Comparison of ENCODE assay signal across 17 cellular contexts in genomic region chr2:163753721-163754120, GRCh38. TPM values are rescaled to one million over a fixed set of nuclear protein-coding genes. Genes with fewer than 3 reads are reported as not detected.
DNase-seq lines count a peak whose midpoint lies in the region; ATAC-seq and TF ChIP-seq lines count a peak whose summit lies in the region.
"Had no signal": no experiment of that assay in that cellular context is flagged by ENCODE, and none has a peak within 500 bp of the region (broad histone marks: within the 10 kb centered on the region; RNA-seq: fewer than 3 reads in every experiment).

No MANE protein-coding gene starts in this region.

- POLR2A ChIA-PET in MCF 10A (lab: Yijun Ruan, JAX) (interaction anchor here (1.2 to 4.0 kb wide), 2 partner anchors 14 to 25 kb away, joined by 5 to 20 read pairs; no protein-coding TSS in a partner anchor), A673 (lab: Charles Lee; ENCODE audit: low non-redundant PET) (no interaction called here)

- H3K4me3 Mint-ChIP-seq in MCF 10A (ENCODE audit: unreplicated experiment) (no peak overlapping the region), chondrocyte (ENCODE audit: unreplicated experiment) (no peak overlapping the region), mesothelial cell of epicardium (no peak overlapping the region)
- H3K4me3 Mint-ChIP-seq: CD4-positive, CD25-positive, alpha-beta regulatory T cell; GM23338 had no signal

- intact Hi-C loops in MCF 10A (cut with micrococcal nuclease) (no loop called here), breast epithelium (cut with DNase I; ENCODE audit: low total_unique reads) (no loop called here), A673 (cut with micrococcal nuclease; ENCODE audit: unreplicated experiment) (no loop called here)

- DNase-seq in MCF 10A (ENCODE audit: unreplicated experiment) (no peak), breast epithelium (ENCODE audit: low spot score in 2 of 2) (no peak), chondrocyte (ENCODE audit: low spot score) (no peak), mesothelial cell of epicardium (ENCODE audit: low spot score in 2 of 2, unreplicated experiment in 2 of 2) (no peak), A673 (ENCODE audit: low spot score) (no peak)
- DNase-seq: 8988T; ACHN; CD4-positive, CD25-positive, alpha-beta regulatory T cell; DMS79; GF-D8; H7; IMR-90 had no signal

- CTCF ChIA-PET in MCF 10A (lab: Yijun Ruan, JAX) (no interaction called here), A673 (lab: Charles Lee) (no interaction called here)

- H3K4me1 ChIP-seq in breast epithelium (no peaks in the 10 kb centered on the region), A673 (ENCODE audit: insufficient read depth, low read length, poor library complexity, severe bottlenecking) (no peaks in the 10 kb centered on the region)
- H3K4me1 ChIP-seq: BLaER1 treated with 17β-estradiol and CSF1 and Interleukin-3, amounts not matched to agents 10 nM and 100 nM had no signal

- H3K27me3 Mint-ChIP-seq in MCF 10A (ENCODE audit: insufficient read depth, unreplicated experiment) (no peaks in the 10 kb centered on the region), chondrocyte (ENCODE audit: low read depth) (no peaks in the 10 kb centered on the region), mesothelial cell of epicardium (ENCODE audit: low read depth) (no peaks in the 10 kb centered on the region)
- H3K27me3 Mint-ChIP-seq: CD4-positive, CD25-positive, alpha-beta regulatory T cell had no signal

- no peaks in the 10 kb centered on the region for H3K27me3 ChIP-seq in breast epithelium
- H3K27me3 ChIP-seq in A673 (replicated peaks; ENCODE audit: insufficient read depth, low read depth, low read length, poor library complexity), result peaks cover 12% of the 10 kb centered on the region
- H3K27me3 ChIP-seq: BLaER1 treated with 17β-estradiol and CSF1 and Interleukin-3, amounts not matched to agents 10 nM and 100 nM had no signal

- no peak overlapping the region for H3K27ac ChIP-seq in breast epithelium
- no peak overlapping the region for H3K27ac ChIP-seq in A673 (ENCODE audit: low read depth, low read length, poor library complexity, severe bottlenecking)
- H3K27ac ChIP-seq: BLaER1 treated with 17β-estradiol and CSF1 and Interleukin-3, amounts not matched to agents 10 nM and 100 nM had no signal

- H3K9me3 Mint-ChIP-seq in MCF 10A (ENCODE audit: unreplicated experiment) (no peaks in the 10 kb centered on the region), chondrocyte (ENCODE audit: low read depth) (no peaks in the 10 kb centered on the region), mesothelial cell of epicardium (no peaks in the 10 kb centered on the region)
- H3K9me3 Mint-ChIP-seq: GM23338 had no signal

- no peaks in the 10 kb centered on the region for H3K36me3 ChIP-seq in breast epithelium
- H3K36me3 ChIP-seq in A673 (ENCODE audit: insufficient read depth, low read length, poor library complexity, severe bottlenecking), result no peaks in the 10 kb centered on the region
- H3K36me3 ChIP-seq: BLaER1 treated with 17β-estradiol and CSF1 and Interleukin-3, amounts not matched to agents 10 nM and 100 nM had no signal

- TF ChIP-seq POLR2A in breast epithelium (IDR thresholded peaks at IDR 0.05), result no peak

- peak overlapping the region; percentile 20 for H3K27ac Mint-ChIP-seq in MCF 10A (ENCODE audit: low read depth, unreplicated experiment)
- peak overlapping the region; percentile 91 for H3K27ac Mint-ChIP-seq in chondrocyte (ENCODE audit: unreplicated experiment)
- peak overlapping the region; percentile 72 for H3K27ac Mint-ChIP-seq in mesothelial cell of epicardium
- H3K27ac Mint-ChIP-seq: CD4-positive, CD25-positive, alpha-beta regulatory T cell; GM23338 had no signal

- no TSS peak for BruUV-seq in MCF 10A (replicated peaks; lab: Mats Ljungman, UMichigan)
- no TSS peak for BruUV-seq in A673 (replicated peaks; lab: Mats Ljungman, UMichigan)

- H3K4me3 ChIP-seq in breast epithelium, result no peak overlapping the region
- no peak overlapping the region for H3K4me3 ChIP-seq in A673 (ENCODE audit: low read depth, low read length, poor library complexity, severe bottlenecking)
- H3K4me3 ChIP-seq: BLaER1 treated with 17β-estradiol and CSF1 and Interleukin-3, amounts not matched to agents 10 nM and 100 nM; GM23338 had no signal

- TF ChIP-seq CTCF in MCF 10A (IDR thresholded peaks at IDR 0.05; ENCODE audit: unreplicated experiment) (no peak), breast epithelium (IDR thresholded peaks at IDR 0.05) (no peak), chondrocyte (IDR thresholded peaks at IDR 0.05) (no peak), mesothelial cell of epicardium (IDR thresholded peaks at IDR 0.05; ENCODE audit: unreplicated experiment) (no peak), A673 (conservative IDR thresholded peaks at IDR 0.05; ENCODE audit: low read depth, low read length) (no peak)

- no peak for ATAC-seq in GM18867 (IDR thresholded peaks at IDR 0.05; ENCODE audit: unreplicated experiment)
- no peak for ATAC-seq in GM21447 (IDR thresholded peaks at IDR 0.05; ENCODE audit: unreplicated experiment)
- ATAC-seq: GM23338 had no signal

- H3K4me1 Mint-ChIP-seq in MCF 10A (ENCODE audit: insufficient read depth, unreplicated experiment) (peaks cover 23% of the 10 kb centered on the region), chondrocyte (ENCODE audit: low read depth) (peaks cover 35% of the 10 kb centered on the region), mesothelial cell of epicardium (peaks cover 30% of the 10 kb centered on the region)
- H3K4me1 Mint-ChIP-seq: CD4-positive, CD25-positive, alpha-beta regulatory T cell had no signal

- no peaks in the 10 kb centered on the region for H3K9me3 ChIP-seq in breast epithelium
- H3K9me3 ChIP-seq in A673 (ENCODE audit: low read depth, low read length, poor library complexity, severe bottlenecking), result no peaks in the 10 kb centered on the region
- H3K9me3 ChIP-seq: BLaER1 treated with 17β-estradiol and CSF1 and Interleukin-3, amounts not matched to agents 10 nM and 100 nM had no signal

- H3K36me3 Mint-ChIP-seq in MCF 10A (ENCODE audit: insufficient read depth, unreplicated experiment) (no peaks in the 10 kb centered on the region), chondrocyte (ENCODE audit: low read depth) (no peaks in the 10 kb centered on the region), mesothelial cell of epicardium (no peaks in the 10 kb centered on the region)
- H3K36me3 Mint-ChIP-seq: CD4-positive, CD25-positive, alpha-beta regulatory T cell had no signal

RNA-seq across cellular contexts. Expression of gene FIGN, which starts 17.9 kb away (rescaled TPM):
- total RNA-seq in MCF 10A (2022), result 9.0 and 11.7 TPM in 2 replicates
- total RNA-seq in breast epithelium, result 10 to 100 TPM in 1 of 3 donors, 1 to 10 TPM in 2; 2.6 to 13.9 (median 5.0) TPM
- total RNA-seq in chondrocyte, result 11.8 to 23.4 TPM (median 12.1 TPM) in 3 replicates
- total RNA-seq in mesothelial cell of epicardium, result 11.5 to 12.6 TPM (median 11.9 TPM) in 3 replicates
- total RNA-seq in A673 (2021), result 0.22 and 0.24 TPM in 2 replicates
- total RNA-seq: CD4-positive, CD25-positive, alpha-beta regulatory T cell; HT-29 had no signal

Comparison
In these comparisons a context has a peak if more than half of its experiments do, and no peak if none do; other contexts are left out.
1. H3K27ac Mint-ChIP-seq: peak in every context shown above with its lines; median percentile 91 in chondrocyte; 72 in mesothelial cell of epicardium; 20 in MCF 10A.